Comparison of ENCODE assay signal across 21 cellular contexts in genomic region chr17:17253445-17253844, GRCh38. TPM values are rescaled to one million over a fixed set of nuclear protein-coding genes. Genes with fewer than 3 reads are reported as not detected.
DNase-seq lines count a peak whose midpoint lies in the region; ATAC-seq and TF ChIP-seq lines count a peak whose summit lies in the region.
"Had no signal": no experiment of that assay in that cellular context is flagged by ENCODE, and none has a peak within 500 bp of the region (broad histone marks: within the 10 kb centered on the region; RNA-seq: fewer than 3 reads in every experiment).

No MANE protein-coding gene starts in this region.

- POLR2A ChIA-PET in CD4-positive, alpha-beta T cell (lab: Charles Lee) = no interaction called here
- POLR2A ChIA-PET in naive thymus-derived CD8-positive, alpha-beta T cell (lab: Charles Lee) = no interaction called here

- no peak overlapping the region for H3K4me3 ChIP-seq in LNCaP clone FGC (ENCODE audit: low read depth, low read length)
- H3K4me3 ChIP-seq: GM12878, HAP-1, SJCRH30 had no signal

- ATAC-seq in CD4-positive, alpha-beta T cell (ENCODE audit: poor library complexity) = peak; percentile 65
- no peak for ATAC-seq in activated T-helper 17 cell treated with anti-CD3 and anti-CD28 coated beads, Interleukin-2, amount 50 U/mL, for 72 hours (replicated peaks)
- ATAC-seq in naive thymus-derived CD8-positive, alpha-beta T cell = no peak
- ATAC-seq in GM21367 (IDR thresholded peaks at IDR 0.05; ENCODE audit: unreplicated experiment) = no peak
- ATAC-seq: GM12878 had no signal

- no peaks in the 10 kb centered on the region for H3K27me3 Mint-ChIP-seq in CD4-positive, alpha-beta T cell
- no peaks in the 10 kb centered on the region for H3K27me3 Mint-ChIP-seq in activated T-helper 17 cell treated with anti-CD3 and anti-CD28 coated beads, Interleukin-2, amount 50 U/mL, for 72 hours
- H3K27me3 Mint-ChIP-seq in naive thymus-derived CD8-positive, alpha-beta T cell = no peaks in the 10 kb centered on the region
- H3K27me3 Mint-ChIP-seq: IgD-negative memory B cell had no signal

- no peak overlapping the region for H3K27ac ChIP-seq in CD4-positive, alpha-beta T cell (ENCODE audit: low read depth, low read length)
- H3K27ac ChIP-seq: SJCRH30 had no signal

- intact Hi-C loops in CD4-positive, alpha-beta T cell (cut with DNase I, micrococcal nuclease) = no loop called here

- H3K27me3 ChIP-seq in CD4-positive, alpha-beta T cell (ENCODE audit: control insufficient read depth, insufficient read depth, low read length) = no peaks in the 10 kb centered on the region
- H3K27me3 ChIP-seq: BE2C, SJCRH30 had no signal

- DNase-seq in CD4-positive, alpha-beta T cell = no peak
- DNase-seq in LNCaP clone FGC (ENCODE audit: low read depth) (peak; percentile 80), mesenteric fat pad (ENCODE audit: low spot score) (peak; percentile 9), DMS 273 treated with DMSO at 0.1 percent for 48 hours (lab: John Stamatoyannopoulos, UW) (no peak), NCI-H1930 (lab: John Stamatoyannopoulos, UW) (no peak)
- no peak for DNase-seq in naive thymus-derived CD8-positive, alpha-beta T cell
- DNase-seq: BE2C, GDM1, Kasumi-1, NCI-H1105 treated with DMSO at 0.1 percent for 48 hours, NCI-H187, NCI-H446 treated with DMSO at 0.1 percent for 48 hours, NCI-H774, RPMI8226, SJCRH30 had no signal

- H3K4me1 Mint-ChIP-seq in CD4-positive, alpha-beta T cell (ENCODE audit: low read depth) = peaks cover 7% of the 10 kb centered on the region
- H3K4me1 Mint-ChIP-seq in activated T-helper 17 cell treated with anti-CD3 and anti-CD28 coated beads, Interleukin-2, amount 50 U/mL, for 72 hours = peaks cover 3% of the 10 kb centered on the region
- peaks cover 0 to 6% (median 4%) of the 10 kb centered on the region in 4 donors for H3K4me1 Mint-ChIP-seq in naive thymus-derived CD8-positive, alpha-beta T cell
- H3K4me1 Mint-ChIP-seq: IgD-negative memory B cell had no signal

- H3K27ac Mint-ChIP-seq in CD4-positive, alpha-beta T cell = peak overlapping the region; percentile 61
- H3K27ac Mint-ChIP-seq in activated T-helper 17 cell treated with anti-CD3 and anti-CD28 coated beads, Interleukin-2, amount 50 U/mL, for 72 hours = peak overlapping the region; percentile 30
- peak overlapping the region in 4 of 10 donors; percentile 21 to 76 (median 70) for H3K27ac Mint-ChIP-seq in naive thymus-derived CD8-positive, alpha-beta T cell
- H3K27ac Mint-ChIP-seq: IgD-negative memory B cell had no signal

- no peak for TF ChIP-seq CTCF in CD4-positive, alpha-beta T cell (IDR thresholded peaks at IDR 0.05)
- no peak for TF ChIP-seq CTCF in LNCaP clone FGC (IDR thresholded peaks at IDR 0.05; ENCODE audit: control insufficient read depth, extremely low read depth, insufficient read depth)

- peaks cover 66% of the 10 kb centered on the region for H3K36me3 Mint-ChIP-seq in CD4-positive, alpha-beta T cell (ENCODE audit: low read depth)
- H3K36me3 Mint-ChIP-seq in activated T-helper 17 cell treated with anti-CD3 and anti-CD28 coated beads, Interleukin-2, amount 50 U/mL, for 72 hours (ENCODE audit: low read depth) = peaks cover 95% of the 10 kb centered on the region
- H3K36me3 Mint-ChIP-seq in naive thymus-derived CD8-positive, alpha-beta T cell = peaks cover 0 to 89% (median 10%) of the 10 kb centered on the region in 3 donors

- no peaks in the 10 kb centered on the region for H3K9me3 ChIP-seq in CD4-positive, alpha-beta T cell (ENCODE audit: control insufficient read depth, low read length)
- H3K9me3 ChIP-seq: BE2C, HAP-1, SJCRH30 had no signal

- no peak overlapping the region for H3K4me3 Mint-ChIP-seq in CD4-positive, alpha-beta T cell
- no peak overlapping the region for H3K4me3 Mint-ChIP-seq in activated T-helper 17 cell treated with anti-CD3 and anti-CD28 coated beads, Interleukin-2, amount 50 U/mL, for 72 hours
- no peak overlapping the region for H3K4me3 Mint-ChIP-seq in naive thymus-derived CD8-positive, alpha-beta T cell
- H3K4me3 Mint-ChIP-seq: IgD-negative memory B cell had no signal

- CTCF ChIA-PET in CD4-positive, alpha-beta T cell (lab: Charles Lee) = interaction anchor here (1.6 kb wide), 1 partner anchor 112 kb away, joined by 5 read pairs; no protein-coding TSS in a partner anchor

- no peaks in the 10 kb centered on the region for H3K9me3 Mint-ChIP-seq in CD4-positive, alpha-beta T cell
- H3K9me3 Mint-ChIP-seq in activated T-helper 17 cell treated with anti-CD3 and anti-CD28 coated beads, Interleukin-2, amount 50 U/mL, for 72 hours = no peaks in the 10 kb centered on the region
- H3K9me3 Mint-ChIP-seq in naive thymus-derived CD8-positive, alpha-beta T cell = no peaks in the 10 kb centered on the region
- H3K9me3 Mint-ChIP-seq: IgD-negative memory B cell had no signal

RNA-seq across cellular contexts. Expression of gene FLCN, which starts 16.5 kb away (rescaled TPM):
- total RNA-seq in CD4-positive, alpha-beta T cell = 10 to 100 TPM; 12.1 to 15.9 TPM
- total RNA-seq in activated T-helper 17 cell treated with anti-CD3 and anti-CD28 coated beads, Interleukin-2, amount 50 U/mL, for 72 hours = 10 to 100 TPM; 30.9 to 50.6 TPM
- 40.0 TPM for total RNA-seq in mesenteric fat pad
- 10 to 100 TPM; 63.9 to 70.6 TPM for total RNA-seq in naive thymus-derived CD8-positive, alpha-beta T cell
- 1 to 10 TPM; 3.1 to 4.9 (median 4.8) TPM for polyA plus RNA-seq in naive thymus-derived CD8-positive, alpha-beta T cell

RNA-seq across cellular contexts. Expression of gene COPS3, which starts 27.6 kb away (rescaled TPM):
- total RNA-seq in CD4-positive, alpha-beta T cell = 10 to 100 TPM; 73.1 to 75.0 TPM
- 100 to 1,000 TPM in 1 of 2 donors, 10 to 100 TPM in 1; 63.0 to 116 TPM for total RNA-seq in activated T-helper 17 cell treated with anti-CD3 and anti-CD28 coated beads, Interleukin-2, amount 50 U/mL, for 72 hours
- total RNA-seq in mesenteric fat pad = 47.5 TPM
- total RNA-seq in naive thymus-derived CD8-positive, alpha-beta T cell = 10 to 100 TPM; 46.5 to 47.7 TPM
- polyA plus RNA-seq in naive thymus-derived CD8-positive, alpha-beta T cell = 10 to 100 TPM; 76.6 to 98.0 (median 81.2) TPM

RNA-seq across cellular contexts. Expression of gene PLD6, which starts 47.3 kb away (rescaled TPM):
- 1 to 10 TPM; 7.1 to 7.5 TPM for total RNA-seq in CD4-positive, alpha-beta T cell
- total RNA-seq in activated T-helper 17 cell treated with anti-CD3 and anti-CD28 coated beads, Interleukin-2, amount 50 U/mL, for 72 hours = 10 to 100 TPM; 20.6 to 24.5 TPM
- 12.4 TPM for total RNA-seq in mesenteric fat pad
- total RNA-seq in naive thymus-derived CD8-positive, alpha-beta T cell = 10 to 100 TPM; 12.2 to 13.1 TPM
- polyA plus RNA-seq in naive thymus-derived CD8-positive, alpha-beta T cell = 1 to 10 TPM; 6.6 to 9.8 (median 8.2) TPM
- total RNA-seq: HT1080 had no signal

RNA-seq across cellular contexts. Expression of gene NT5M, which starts 49.7 kb away (rescaled TPM):
- 1 to 10 TPM; 1.8 to 2.9 TPM for total RNA-seq in CD4-positive, alpha-beta T cell
- 1 to 10 TPM; 2.4 to 3.3 TPM for total RNA-seq in activated T-helper 17 cell treated with anti-CD3 and anti-CD28 coated beads, Interleukin-2, amount 50 U/mL, for 72 hours
- 2.1 TPM for total RNA-seq in mesenteric fat pad
- total RNA-seq in naive thymus-derived CD8-positive, alpha-beta T cell = 1 to 10 TPM; 1.8 to 2.9 TPM
- polyA plus RNA-seq in naive thymus-derived CD8-positive, alpha-beta T cell = 1 to 10 TPM; 1.5 to 5.5 (median 1.9) TPM

Comparison
In these comparisons a context has a peak if more than half of its experiments do, and no peak if none do; other contexts are left out.
1. DNase-seq: peak in LNCaP clone FGC (single experiment) and mesenteric fat pad (single experiment); none in CD4-positive, alpha-beta T cell (0 of 10), naive thymus-derived CD8-positive, alpha-beta T cell (0 of 10), DMS 273 treated with DMSO at 0.1 percent for 48 hours (single experiment) and NCI-H1930 (0 of 2).